In the genomic region with DNA sequence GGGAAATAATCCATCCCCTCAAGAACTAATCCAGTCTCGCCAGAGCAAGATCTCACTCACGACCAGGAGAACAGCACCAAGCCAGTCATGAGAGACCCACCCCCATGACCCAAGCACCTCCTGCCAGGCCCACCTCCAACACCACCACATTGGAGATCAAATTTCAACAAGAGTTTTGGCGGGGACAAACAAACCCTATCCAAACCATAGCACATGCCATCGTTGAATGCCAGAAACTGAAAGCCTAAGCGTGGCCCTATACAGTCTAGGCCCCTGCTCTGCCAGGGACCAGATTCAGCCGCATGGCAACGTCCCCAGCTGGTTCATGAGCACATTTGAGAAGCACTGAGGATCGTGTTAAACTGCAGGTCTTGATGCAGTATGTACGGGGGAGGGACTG, we compare ENCODE assay signal across 14 cellular contexts. TPM values are rescaled to one million over a fixed set of nuclear protein-coding genes. Genes with fewer than 3 reads are reported as not detected.
DNase-seq lines count a peak whose midpoint lies in the region; ATAC-seq and TF ChIP-seq lines count a peak whose summit lies in the region.
"Had no signal": no experiment of that assay in that cellular context is flagged by ENCODE, and none has a peak within 500 bp of the region (broad histone marks: within the 10 kb centered on the region; RNA-seq: fewer than 3 reads in every experiment).

No MANE protein-coding gene starts in this region.

- H3K4me1 ChIP-seq in SJCRH30 (peaks cover 4% of the 10 kb centered on the region; the same call in 1 of the 2 replicates), ovary (ENCODE audit: insufficient read depth) (peaks cover 5% of the 10 kb centered on the region)
- H3K4me1 ChIP-seq: BLaER1 had no signal

- no peaks in the 10 kb centered on the region for H3K36me3 ChIP-seq in SJCRH30
- no peaks in the 10 kb centered on the region for H3K36me3 ChIP-seq in ovary
- H3K36me3 ChIP-seq: BLaER1 had no signal

- WGBS in ovary, 3 donors: 84 to 88% (median 87%) methylated on average over 9 of the region's 9 CpGs

- no peak overlapping the region for H3K4me3 Mint-ChIP-seq in activated naive CD4-positive, alpha-beta T cell treated with anti-CD3 and anti-CD28 coated beads, Interleukin-2, amount 10 ng/mL, durations not matched to agents 7 days and 5 days
- H3K4me3 Mint-ChIP-seq in activated naive CD4-positive, alpha-beta T cell treated with anti-CD3 and anti-CD28 coated beads for 36 hours: no peak overlapping the region
- no peak overlapping the region for H3K4me3 Mint-ChIP-seq in WTC11
- H3K4me3 Mint-ChIP-seq: H9 had no signal

- H3K27me3 ChIP-seq in SJCRH30: no peaks in the 10 kb centered on the region
- no peaks in the 10 kb centered on the region for H3K27me3 ChIP-seq in ovary
- H3K27me3 ChIP-seq: BLaER1 had no signal

- intact Hi-C loops in activated naive CD4-positive, alpha-beta T cell treated with anti-CD3 and anti-CD28 coated beads for 36 hours (cut with micrococcal nuclease): no loop called here
- intact Hi-C loops in ovary (cut with DNase I): no loop called here

- peaks cover 27% of the 10 kb centered on the region for H3K27me3 Mint-ChIP-seq in activated naive CD4-positive, alpha-beta T cell treated with anti-CD3 and anti-CD28 coated beads, Interleukin-2, amount 10 ng/mL, durations not matched to agents 7 days and 5 days
- no peaks in the 10 kb centered on the region for H3K27me3 Mint-ChIP-seq in activated naive CD4-positive, alpha-beta T cell treated with anti-CD3 and anti-CD28 coated beads for 36 hours (ENCODE audit: low read depth)
- H3K27me3 Mint-ChIP-seq in WTC11 (ENCODE audit: low read depth): no peaks in the 10 kb centered on the region; the same call in 1 of the 2 replicates

- H3K27ac Mint-ChIP-seq in activated naive CD4-positive, alpha-beta T cell treated with anti-CD3 and anti-CD28 coated beads, Interleukin-2, amount 10 ng/mL, durations not matched to agents 7 days and 5 days: peak overlapping the region; percentile 5
- no peak overlapping the region for H3K27ac Mint-ChIP-seq in activated naive CD4-positive, alpha-beta T cell treated with anti-CD3 and anti-CD28 coated beads for 36 hours
- H3K27ac Mint-ChIP-seq in WTC11: no peak overlapping the region
- H3K27ac Mint-ChIP-seq: H9 had no signal

- no peak overlapping the region for H3K27ac ChIP-seq in SJCRH30
- no peak overlapping the region for H3K27ac ChIP-seq in ovary
- H3K27ac ChIP-seq: BLaER1, GM23248 had no signal

- H3K9me3 Mint-ChIP-seq in activated naive CD4-positive, alpha-beta T cell treated with anti-CD3 and anti-CD28 coated beads, Interleukin-2, amount 10 ng/mL, durations not matched to agents 7 days and 5 days: no peaks in the 10 kb centered on the region
- no peaks in the 10 kb centered on the region for H3K9me3 Mint-ChIP-seq in activated naive CD4-positive, alpha-beta T cell treated with anti-CD3 and anti-CD28 coated beads for 36 hours
- peaks cover 27% of the 10 kb centered on the region for H3K9me3 Mint-ChIP-seq in WTC11

- POLR2A ChIA-PET in WTC11 (lab: Charles Lee): no interaction called here

- no peak overlapping the region for H3K4me3 ChIP-seq in SJCRH30
- H3K4me3 ChIP-seq in ovary: no peak overlapping the region
- H3K4me3 ChIP-seq: BLaER1, GM12878, GM23248 had no signal

- H3K36me3 Mint-ChIP-seq in activated naive CD4-positive, alpha-beta T cell treated with anti-CD3 and anti-CD28 coated beads, Interleukin-2, amount 10 ng/mL, durations not matched to agents 7 days and 5 days: peaks cover 1% of the 10 kb centered on the region
- H3K36me3 Mint-ChIP-seq in activated naive CD4-positive, alpha-beta T cell treated with anti-CD3 and anti-CD28 coated beads for 36 hours (ENCODE audit: low read depth): no peaks in the 10 kb centered on the region
- H3K36me3 Mint-ChIP-seq in WTC11: peaks cover 12% of the 10 kb centered on the region

- 0 out of 2 replicates have a peak, but pooled peaks cover 6% of the 10 kb centered on the region for H3K9me3 ChIP-seq in SJCRH30 (replicated peaks)
- H3K9me3 ChIP-seq in ovary: no peaks in the 10 kb centered on the region
- H3K9me3 ChIP-seq: BLaER1 had no signal

- TF ChIP-seq CTCF in WTC11 (IDR thresholded peaks at IDR 0.05) (no peak), ovary (IDR thresholded peaks at IDR 0.05) (no peak)

- no peak for TF ChIP-seq POLR2A in ovary (IDR thresholded peaks at IDR 0.05)

- no peaks in the 10 kb centered on the region for H3K4me1 Mint-ChIP-seq in activated naive CD4-positive, alpha-beta T cell treated with anti-CD3 and anti-CD28 coated beads, Interleukin-2, amount 10 ng/mL, durations not matched to agents 7 days and 5 days
- no peaks in the 10 kb centered on the region for H3K4me1 Mint-ChIP-seq in activated naive CD4-positive, alpha-beta T cell treated with anti-CD3 and anti-CD28 coated beads for 36 hours (ENCODE audit: low read depth)
- peaks cover 6% of the 10 kb centered on the region for H3K4me1 Mint-ChIP-seq in WTC11

- CTCF ChIA-PET in activated naive CD4-positive, alpha-beta T cell treated with anti-CD3 and anti-CD28 coated beads, Interleukin-2, amount 10 ng/mL, durations not matched to agents 7 days and 5 days (lab: Charles Lee): no interaction called here
- CTCF ChIA-PET in activated naive CD4-positive, alpha-beta T cell treated with anti-CD3 and anti-CD28 coated beads for 36 hours (lab: Charles Lee): no interaction called here
- CTCF ChIA-PET in WTC11 (lab: Charles Lee): no interaction called here

- DNase-seq in activated naive CD4-positive, alpha-beta T cell treated with anti-CD3 and anti-CD28 coated beads, Interleukin-2, amount 10 ng/mL, durations not matched to agents 7 days and 5 days: no peak
- DNase-seq in activated naive CD4-positive, alpha-beta T cell treated with anti-CD3 and anti-CD28 coated beads for 36 hours: no peak
- no peak for DNase-seq in WTC11 (ENCODE audit: low spot score)
- peak; percentile 47 for DNase-seq in islet precursor cell
- no peak for DNase-seq in SJCRH30
- DNase-seq in ovary: no peak
- no peak for DNase-seq in GF-D8 (lab: John Stamatoyannopoulos, UW)
- DNase-seq: 8988T, AML-193, DMS 273 treated with DMSO at 0.1 percent for 48 hours, GM23248, H9 had no signal

- no peak for TF ChIP-seq EP300 in ovary (IDR thresholded peaks at IDR 0.05)

- ATAC-seq in WTC11: peak; percentile 46
- ATAC-seq: GM12878 had no signal

TF ChIP-seq in WTC11, 78 proteins besides CTCF, POLR2A, EP300 and RAD21 (continues in another document):
- TF ChIP-seq ATF1 (CRISPR knock-in tag; IDR thresholded peaks at IDR 0.05) (no peak), GRHL2 (CRISPR knock-in tag; IDR thresholded peaks at IDR 0.05; ENCODE audit: insufficient replicate concordance, severe bottlenecking) (no peak), FOXK1 (CRISPR knock-in tag; IDR thresholded peaks at IDR 0.05) (no peak), ZNF138 (CRISPR knock-in tag; conservative IDR thresholded peaks at IDR 0.05) (no peak), SP1 (CRISPR knock-in tag; conservative IDR thresholded peaks at IDR 0.05) (no peak), MYBL2 (CRISPR knock-in tag; IDR thresholded peaks at IDR 0.05) (no peak), ARID4B (CRISPR knock-in tag; IDR thresholded peaks at IDR 0.05; ENCODE audit: borderline replicate concordance) (no peak)
- TF ChIP-seq, protein P1, sequence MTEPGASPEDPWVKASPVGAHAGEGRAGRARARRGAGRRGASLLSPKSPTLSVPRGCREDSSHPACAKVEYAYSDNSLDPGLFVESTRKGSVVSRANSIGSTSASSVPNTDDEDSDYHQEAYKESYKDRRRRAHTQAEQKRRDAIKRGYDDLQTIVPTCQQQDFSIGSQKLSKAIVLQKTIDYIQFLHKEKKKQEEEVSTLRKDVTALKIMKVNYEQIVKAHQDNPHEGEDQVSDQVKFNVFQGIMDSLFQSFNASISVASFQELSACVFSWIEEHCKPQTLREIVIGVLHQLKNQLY (CRISPR knock-in tag; IDR thresholded peaks at IDR 0.05): no peak

RNA-seq across cellular contexts. Expression of gene AXIN2, which starts 57.3 kb away (rescaled TPM):
- 1 to 10 TPM; 2.3 to 2.5 TPM for total RNA-seq in activated naive CD4-positive, alpha-beta T cell treated with anti-CD3 and anti-CD28 coated beads for 36 hours
- total RNA-seq in WTC11 (2021) (35.0 to 37.3 TPM (median 37.0 TPM) in 3 replicates), ovary (10 to 100 TPM; 17.7 to 75.7 (median 44.3) TPM)
- total RNA-seq in SJCRH30 (2014; rRNA removed; shearing (Covaris generic)): 6.5 and 8.5 TPM in 2 replicates
- 10 to 100 TPM; 17.2 to 18.2 TPM for polyA plus RNA-seq in ovary
